In the genomic region with DNA sequence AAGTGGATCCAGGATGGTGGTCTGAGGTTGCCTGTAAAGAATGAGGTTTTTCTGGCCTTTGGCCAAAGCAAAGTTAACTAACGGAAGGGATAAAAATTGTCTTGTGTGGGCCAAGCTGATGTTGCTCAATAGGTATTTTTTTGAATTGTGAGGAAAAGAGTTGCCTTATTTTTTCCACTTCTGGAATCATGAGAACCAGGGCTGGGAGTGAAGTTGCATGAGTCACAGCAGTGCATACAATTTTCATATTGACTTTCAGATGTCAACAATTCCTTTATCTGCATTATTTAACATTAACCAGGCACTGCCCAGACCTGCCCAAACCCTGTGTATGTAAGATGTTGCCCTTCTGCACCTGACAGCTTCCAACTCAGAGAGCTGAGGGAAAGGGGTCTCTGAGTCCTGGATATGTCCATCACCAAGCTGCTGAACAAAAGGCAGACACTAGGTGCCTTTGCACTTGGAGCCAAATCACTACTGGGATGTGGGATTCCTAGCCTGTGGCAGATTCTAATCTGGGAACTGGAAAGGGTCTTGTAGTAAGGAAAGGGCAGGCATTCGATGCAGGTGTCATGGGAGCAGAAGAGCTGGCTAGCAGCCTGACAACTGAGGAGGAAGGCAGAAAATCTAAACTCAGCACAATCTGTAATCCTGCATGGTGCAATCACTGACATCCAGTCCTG, we compare ENCODE assay signal across 1 cellular context.
TF ChIP-seq lines count a peak whose summit lies in the region.

No MANE protein-coding gene starts in this region.

TF ChIP-seq in GM23338, 12 proteins besides CTCF, POLR2A, EP300 and RAD21:
- TF ChIP-seq, protein P1, sequence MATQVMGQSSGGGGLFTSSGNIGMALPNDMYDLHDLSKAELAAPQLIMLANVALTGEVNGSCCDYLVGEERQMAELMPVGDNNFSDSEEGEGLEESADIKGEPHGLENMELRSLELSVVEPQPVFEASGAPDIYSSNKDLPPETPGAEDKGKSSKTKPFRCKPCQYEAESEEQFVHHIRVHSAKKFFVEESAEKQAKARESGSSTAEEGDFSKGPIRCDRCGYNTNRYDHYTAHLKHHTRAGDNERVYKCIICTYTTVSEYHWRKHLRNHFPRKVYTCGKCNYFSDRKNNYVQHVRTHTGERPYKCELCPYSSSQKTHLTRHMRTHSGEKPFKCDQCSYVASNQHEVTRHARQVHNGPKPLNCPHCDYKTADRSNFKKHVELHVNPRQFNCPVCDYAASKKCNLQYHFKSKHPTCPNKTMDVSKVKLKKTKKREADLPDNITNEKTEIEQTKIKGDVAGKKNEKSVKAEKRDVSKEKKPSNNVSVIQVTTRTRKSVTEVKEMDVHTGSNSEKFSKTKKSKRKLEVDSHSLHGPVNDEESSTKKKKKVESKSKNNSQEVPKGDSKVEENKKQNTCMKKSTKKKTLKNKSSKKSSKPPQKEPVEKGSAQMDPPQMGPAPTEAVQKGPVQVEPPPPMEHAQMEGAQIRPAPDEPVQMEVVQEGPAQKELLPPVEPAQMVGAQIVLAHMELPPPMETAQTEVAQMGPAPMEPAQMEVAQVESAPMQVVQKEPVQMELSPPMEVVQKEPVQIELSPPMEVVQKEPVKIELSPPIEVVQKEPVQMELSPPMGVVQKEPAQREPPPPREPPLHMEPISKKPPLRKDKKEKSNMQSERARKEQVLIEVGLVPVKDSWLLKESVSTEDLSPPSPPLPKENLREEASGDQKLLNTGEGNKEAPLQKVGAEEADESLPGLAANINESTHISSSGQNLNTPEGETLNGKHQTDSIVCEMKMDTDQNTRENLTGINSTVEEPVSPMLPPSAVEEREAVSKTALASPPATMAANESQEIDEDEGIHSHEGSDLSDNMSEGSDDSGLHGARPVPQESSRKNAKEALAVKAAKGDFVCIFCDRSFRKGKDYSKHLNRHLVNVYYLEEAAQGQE (IDR thresholded peaks at IDR 0.05; ENCODE audit: unreplicated experiment) = no peak
- TF ChIP-seq EZH2phosphoT487 (IDR thresholded peaks at IDR 0.05; ENCODE audit: unreplicated experiment) (no peak), NANOG (IDR thresholded peaks at IDR 0.05; ENCODE audit: borderline replicate concordance) (no peak), EZH2 (IDR thresholded peaks at IDR 0.05; ENCODE audit: low read depth, unreplicated experiment) (no peak), JUNB (IDR thresholded peaks at IDR 0.05; ENCODE audit: unreplicated experiment) (no peak), CREB1 (CRISPR knock-in tag; IDR thresholded peaks at IDR 0.05; ENCODE audit: low read depth) (no peak), ZNF114 (CRISPR knock-in tag; IDR thresholded peaks at IDR 0.05) (no peak), POLR2AphosphoS5 (IDR thresholded peaks at IDR 0.05; ENCODE audit: low read depth) (no peak), ZNF331 (CRISPR knock-in tag; IDR thresholded peaks at IDR 0.05; ENCODE audit: low read depth) (no peak), STAT1 (IDR thresholded peaks at IDR 0.05; ENCODE audit: unreplicated experiment) (no peak)
- TF ChIP-seq, protein P2, sequence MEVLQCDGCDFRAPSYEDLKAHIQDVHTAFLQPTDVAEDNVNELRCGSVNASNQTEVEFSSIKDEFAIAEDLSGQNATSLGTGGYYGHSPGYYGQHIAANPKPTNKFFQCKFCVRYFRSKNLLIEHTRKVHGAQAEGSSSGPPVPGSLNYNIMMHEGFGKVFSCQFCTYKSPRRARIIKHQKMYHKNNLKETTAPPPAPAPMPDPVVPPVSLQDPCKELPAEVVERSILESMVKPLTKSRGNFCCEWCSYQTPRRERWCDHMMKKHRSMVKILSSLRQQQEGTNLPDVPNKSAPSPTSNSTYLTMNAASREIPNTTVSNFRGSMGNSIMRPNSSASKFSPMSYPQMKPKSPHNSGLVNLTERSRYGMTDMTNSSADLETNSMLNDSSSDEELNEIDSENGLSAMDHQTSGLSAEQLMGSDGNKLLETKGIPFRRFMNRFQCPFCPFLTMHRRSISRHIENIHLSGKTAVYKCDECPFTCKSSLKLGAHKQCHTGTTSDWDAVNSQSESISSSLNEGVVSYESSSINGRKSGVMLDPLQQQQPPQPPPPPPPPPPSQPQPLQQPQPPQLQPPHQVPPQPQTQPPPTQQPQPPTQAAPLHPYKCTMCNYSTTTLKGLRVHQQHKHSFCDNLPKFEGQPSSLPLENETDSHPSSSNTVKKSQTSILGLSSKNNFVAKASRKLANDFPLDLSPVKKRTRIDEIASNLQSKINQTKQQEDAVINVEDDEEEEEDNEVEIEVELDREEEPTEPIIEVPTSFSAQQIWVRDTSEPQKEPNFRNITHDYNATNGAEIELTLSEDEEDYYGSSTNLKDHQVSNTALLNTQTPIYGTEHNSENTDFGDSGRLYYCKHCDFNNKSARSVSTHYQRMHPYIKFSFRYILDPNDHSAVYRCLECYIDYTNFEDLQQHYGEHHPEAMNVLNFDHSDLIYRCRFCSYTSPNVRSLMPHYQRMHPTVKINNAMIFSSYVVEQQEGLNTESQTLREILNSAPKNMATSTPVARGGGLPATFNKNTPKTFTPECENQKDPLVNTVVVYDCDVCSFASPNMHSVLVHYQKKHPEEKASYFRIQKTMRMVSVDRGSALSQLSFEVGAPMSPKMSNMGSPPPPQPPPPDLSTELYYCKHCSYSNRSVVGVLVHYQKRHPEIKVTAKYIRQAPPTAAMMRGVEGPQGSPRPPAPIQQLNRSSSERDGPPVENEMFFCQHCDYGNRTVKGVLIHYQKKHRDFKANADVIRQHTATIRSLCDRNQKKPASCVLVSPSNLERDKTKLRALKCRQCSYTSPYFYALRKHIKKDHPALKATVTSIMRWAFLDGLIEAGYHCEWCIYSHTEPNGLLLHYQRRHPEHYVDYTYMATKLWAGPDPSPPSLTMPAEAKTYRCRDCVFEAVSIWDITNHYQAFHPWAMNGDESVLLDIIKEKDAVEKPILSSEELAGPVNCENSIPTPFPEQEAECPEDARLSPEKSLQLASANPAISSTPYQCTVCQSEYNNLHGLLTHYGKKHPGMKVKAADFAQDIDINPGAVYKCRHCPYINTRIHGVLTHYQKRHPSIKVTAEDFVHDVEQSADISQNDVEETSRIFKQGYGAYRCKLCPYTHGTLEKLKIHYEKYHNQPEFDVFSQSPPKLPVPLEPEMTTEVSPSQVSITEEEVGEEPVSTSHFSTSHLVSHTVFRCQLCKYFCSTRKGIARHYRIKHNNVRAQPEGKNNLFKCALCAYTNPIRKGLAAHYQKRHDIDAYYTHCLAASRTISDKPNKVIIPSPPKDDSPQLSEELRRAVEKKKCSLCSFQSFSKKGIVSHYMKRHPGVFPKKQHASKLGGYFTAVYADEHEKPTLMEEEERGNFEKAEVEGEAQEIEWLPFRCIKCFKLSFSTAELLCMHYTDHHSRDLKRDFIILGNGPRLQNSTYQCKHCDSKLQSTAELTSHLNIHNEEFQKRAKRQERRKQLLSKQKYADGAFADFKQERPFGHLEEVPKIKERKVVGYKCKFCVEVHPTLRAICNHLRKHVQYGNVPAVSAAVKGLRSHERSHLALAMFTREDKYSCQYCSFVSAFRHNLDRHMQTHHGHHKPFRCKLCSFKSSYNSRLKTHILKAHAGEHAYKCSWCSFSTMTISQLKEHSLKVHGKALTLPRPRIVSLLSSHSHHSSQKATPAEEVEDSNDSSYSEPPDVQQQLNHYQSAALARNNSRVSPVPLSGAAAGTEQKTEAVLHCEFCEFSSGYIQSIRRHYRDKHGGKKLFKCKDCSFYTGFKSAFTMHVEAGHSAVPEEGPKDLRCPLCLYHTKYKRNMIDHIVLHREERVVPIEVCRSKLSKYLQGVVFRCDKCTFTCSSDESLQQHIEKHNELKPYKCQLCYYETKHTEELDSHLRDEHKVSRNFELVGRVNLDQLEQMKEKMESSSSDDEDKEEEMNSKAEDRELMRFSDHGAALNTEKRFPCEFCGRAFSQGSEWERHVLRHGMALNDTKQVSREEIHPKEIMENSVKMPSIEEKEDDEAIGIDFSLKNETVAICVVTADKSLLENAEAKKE (CRISPR knock-in tag; IDR thresholded peaks at IDR 0.05) = no peak
- TF ChIP-seq, protein P3, sequence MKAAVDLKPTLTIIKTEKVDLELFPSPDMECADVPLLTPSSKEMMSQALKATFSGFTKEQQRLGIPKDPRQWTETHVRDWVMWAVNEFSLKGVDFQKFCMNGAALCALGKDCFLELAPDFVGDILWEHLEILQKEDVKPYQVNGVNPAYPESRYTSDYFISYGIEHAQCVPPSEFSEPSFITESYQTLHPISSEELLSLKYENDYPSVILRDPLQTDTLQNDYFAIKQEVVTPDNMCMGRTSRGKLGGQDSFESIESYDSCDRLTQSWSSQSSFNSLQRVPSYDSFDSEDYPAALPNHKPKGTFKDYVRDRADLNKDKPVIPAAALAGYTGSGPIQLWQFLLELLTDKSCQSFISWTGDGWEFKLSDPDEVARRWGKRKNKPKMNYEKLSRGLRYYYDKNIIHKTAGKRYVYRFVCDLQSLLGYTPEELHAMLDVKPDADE (IDR thresholded peaks at IDR 0.05) = no peak
